ENCODE assay signal across 1 cellular context in genomic region chr1:185309566-185309965, GRCh38.
TF ChIP-seq lines count a peak whose summit lies in the region.

No MANE protein-coding gene starts in this region.

TF ChIP-seq in GM23338, 12 proteins besides CTCF, POLR2A, EP300 and RAD21 (continued from another document):
- TF ChIP-seq REST (IDR thresholded peaks at IDR 0.05; ENCODE audit: unreplicated experiment) (no peak), EZH2 (IDR thresholded peaks at IDR 0.05; ENCODE audit: low read depth, unreplicated experiment) (no peak), ZNF331 (CRISPR knock-in tag; IDR thresholded peaks at IDR 0.05; ENCODE audit: low read depth) (no peak), EZH2phosphoT487 (IDR thresholded peaks at IDR 0.05; ENCODE audit: unreplicated experiment) (no peak), JUNB (IDR thresholded peaks at IDR 0.05; ENCODE audit: unreplicated experiment) (no peak), ETS1 (IDR thresholded peaks at IDR 0.05) (no peak), POLR2AphosphoS5 (IDR thresholded peaks at IDR 0.05; ENCODE audit: low read depth) (no peak), ZNF462 (CRISPR knock-in tag; IDR thresholded peaks at IDR 0.05) (no peak)
TF ChIP-seq in GM23338: peak in this region for 0.
